In the genomic region with DNA sequence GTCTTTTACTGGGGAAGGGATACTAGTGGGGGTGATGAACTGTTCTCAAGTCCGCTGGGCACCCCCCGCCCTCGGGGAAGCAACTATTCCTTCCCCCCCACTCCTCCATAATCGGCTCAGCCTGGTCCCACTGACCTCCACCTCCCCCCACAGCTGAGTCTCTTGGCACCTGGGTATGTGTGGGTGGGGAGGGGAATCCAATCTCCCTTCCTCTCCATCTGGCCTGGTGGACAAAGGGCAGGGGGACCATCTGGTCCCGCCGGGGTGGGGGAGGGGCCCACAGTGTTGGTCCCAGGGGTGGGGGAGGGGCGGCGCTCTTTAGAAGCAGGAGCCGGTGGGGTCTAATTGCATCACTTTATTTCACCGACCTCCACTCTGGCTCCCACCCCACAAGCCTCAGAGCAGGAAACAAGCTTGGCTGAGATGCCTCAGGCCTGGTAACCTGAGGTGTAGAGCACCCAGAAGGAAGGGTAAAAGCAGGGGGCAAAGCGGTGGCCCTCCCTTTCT, we compare ENCODE assay signal across 8 cellular contexts. TPM values are rescaled to one million over a fixed set of nuclear protein-coding genes. Genes with fewer than 3 reads are reported as not detected.
DNase-seq lines count a peak whose midpoint lies in the region; ATAC-seq, FAIRE-seq and TF ChIP-seq lines count a peak whose summit lies in the region.

No MANE protein-coding gene starts in this region.

- no TSS peak for BruUV-seq in HCT116 (replicated peaks; lab: Mats Ljungman, UMichigan)

- H3K27ac ChIP-seq in A549 (peak overlapping the region; percentile 91 to 100), HCT116 (ENCODE audit: low read depth, low read length) (peak overlapping the region; percentile 82), stomach (peak overlapping the region; percentile 88 to 98 (median 92))

- H3K27me3 ChIP-seq in HCT116 (ENCODE audit: insufficient read depth, low read length) (no peaks in the 10 kb centered on the region), stomach (peaks cover 0 to 5% (median 0%) of the 10 kb centered on the region in 3 donors)

- no peaks in the 10 kb centered on the region for H3K9me3 ChIP-seq in A549
- H3K9me3 ChIP-seq in HCT116 (ENCODE audit: control insufficient read depth in 1 of 2, insufficient read depth in 1 of 2, low read depth in 1 of 2, low read length in 2 of 2), result no peaks in the 10 kb centered on the region
- H3K9me3 ChIP-seq in iPS-18c (ENCODE audit: control insufficient read depth, insufficient read depth, low read length), result no peaks in the 10 kb centered on the region
- no peaks in the 10 kb centered on the region for H3K9me3 ChIP-seq in stomach

- H3K9ac ChIP-seq in HCT116 (ENCODE audit: low read length), result peak overlapping the region; percentile 81

- TF ChIP-seq POLR2A in A549 (IDR thresholded peaks at IDR 0.05; ENCODE audit: low read length) (no peak), HCT116 (IDR thresholded peaks at IDR 0.05; ENCODE audit: borderline replicate concordance, extremely low read depth, insufficient read depth, insufficient read length) (no peak), stomach (IDR thresholded peaks at IDR 0.05) (no peak)

- H3K27me3 Mint-ChIP-seq in activated naive CD8-positive, alpha-beta T cell treated with anti-CD3 and anti-CD28 coated beads, Interleukin-2, amount 10 ng/mL, durations not matched to agents 7 days and 5 days, result peaks cover 4% of the 10 kb centered on the region

- H3K4me2 ChIP-seq in A549, result peak overlapping the region; percentile 84
- peak overlapping the region; percentile 99 for H3K4me2 ChIP-seq in HCT116 (ENCODE audit: low read length)

- H3K36me3 Mint-ChIP-seq in activated naive CD8-positive, alpha-beta T cell treated with anti-CD3 and anti-CD28 coated beads, Interleukin-2, amount 10 ng/mL, durations not matched to agents 7 days and 5 days, result no peaks in the 10 kb centered on the region

- H3K27ac Mint-ChIP-seq in activated naive CD8-positive, alpha-beta T cell treated with anti-CD3 and anti-CD28 coated beads, Interleukin-2, amount 10 ng/mL, durations not matched to agents 7 days and 5 days, result no peak overlapping the region

- POLR2A ChIA-PET in A549 (lab: Yijun Ruan, JAX), result interaction anchor here (0.6 kb wide), 1 partner anchor 15 kb away, joined by 3 read pairs; the partner anchor contains the start of gene ACY1
- POLR2A ChIA-PET in HCT116 (lab: Charles Lee), result interaction anchor here (1.0 to 1.6 kb wide), 4 partner anchors 14 to 28 kb away, joined by 3 to 5 read pairs (median 4); partner anchors contain the start of genes RPL29 and RRP9
- POLR2A ChIA-PET in activated naive CD8-positive, alpha-beta T cell treated with anti-CD3 and anti-CD28 coated beads, Interleukin-2, amount 10 ng/mL, durations not matched to agents 7 days and 5 days (lab: Charles Lee), result interaction anchor here (2.5 to 2.8 kb wide), 2 partner anchors 14 to 26 kb away, joined by 13 to 15 read pairs; partner anchors contain the start of genes ACY1, PARP3 and RRP9

- TF ChIP-seq EP300 in A549 (IDR thresholded peaks at IDR 0.05) (no peak), stomach (IDR thresholded peaks at IDR 0.05) (no peak)

- 0% methylated on average over 1 of the region's 11 CpGs for WGBS in A549 (ENCODE audit: missing lambda C conversion rate)
- 8 to 17% (median 14%) methylated on average over 7 to 11 of the region's 11 CpGs for WGBS in stomach, 5 donors

- H4K20me1 ChIP-seq in HCT116 (ENCODE audit: insufficient read depth), result 0 out of 2 replicates have a peak, but pooled peaks cover 4% of the 10 kb centered on the region

- TF ChIP-seq CTCF in A549 (IDR thresholded peaks at IDR 0.05) (no peak), HCT116 (IDR thresholded peaks at IDR 0.05 in 2 of 3, conservative IDR thresholded peaks at IDR 0.05 in 1 of 3; ENCODE audit: borderline replicate concordance in 1 of 3, insufficient read depth in 1 of 3, low read depth in 2 of 3, low read length in 2 of 3) (no peak), stomach (IDR thresholded peaks at IDR 0.05) (no peak)

- no peaks in the 10 kb centered on the region for H3K9me2 ChIP-seq in HCT116 (ENCODE audit: insufficient read depth)

- TF ChIP-seq RAD21 in A549 (conservative IDR thresholded peaks at IDR 0.05 in 1 of 2, IDR thresholded peaks at IDR 0.05 in 1 of 2) (no peak), HCT116 (IDR thresholded peaks at IDR 0.05; ENCODE audit: low read depth) (no peak)

- H3K4me3 ChIP-seq in A549, result peak overlapping the region; percentile 79
- H3K4me3 ChIP-seq in HCT116 (replicated peaks in 1 of 2; ENCODE audit: low read depth in 1 of 2, low read length in 2 of 2), result peak overlapping the region; percentile 67 to 71
- H3K4me3 ChIP-seq in iPS-18c (ENCODE audit: insufficient read depth, low read depth, low read length), result peak overlapping the region; percentile 76
- peak overlapping the region; percentile 73 to 92 (median 76) for H3K4me3 ChIP-seq in stomach

- CTCF ChIA-PET in A549 (lab: Yijun Ruan, JAX) (interaction anchor here (5.0 to 7.1 kb wide), 2 partner anchors 15 to 26 kb away, joined by 37 to 53 read pairs; partner anchors contain the start of genes ACY1, PARP3 and RRP9), HCT116 (lab: Charles Lee) (interaction anchor here (1.4 to 1.7 kb wide), 2 partner anchors 14 kb away, joined by 5 to 6 read pairs; partner anchors contain the start of gene ACY1)

- peak in 1 of 2 experiments; percentile 31; a peak in 3 of 6 replicates for ATAC-seq in A549
- ATAC-seq in HCT116, result peak; percentile 14
- no peak for ATAC-seq in activated naive CD8-positive, alpha-beta T cell treated with anti-CD3 and anti-CD28 coated beads, Interleukin-2, amount 10 ng/mL, durations not matched to agents 7 days and 5 days (ENCODE audit: low read depth)
- ATAC-seq in GM19467 (IDR thresholded peaks at IDR 0.05; ENCODE audit: unreplicated experiment), result no peak

- no peak for FAIRE-seq in A549 (lab: Jason Lieb, UNC)

- H3K9me3 Mint-ChIP-seq in activated naive CD8-positive, alpha-beta T cell treated with anti-CD3 and anti-CD28 coated beads, Interleukin-2, amount 10 ng/mL, durations not matched to agents 7 days and 5 days, result no peaks in the 10 kb centered on the region

- peaks cover 9% of the 10 kb centered on the region for H3K4me1 Mint-ChIP-seq in activated naive CD8-positive, alpha-beta T cell treated with anti-CD3 and anti-CD28 coated beads, Interleukin-2, amount 10 ng/mL, durations not matched to agents 7 days and 5 days

- DNase-seq in A549 (ENCODE audit: low read depth in 1 of 2, low spot score in 1 of 2) (no peak), HCT116 (ENCODE audit: low read depth, low spot score) (no peak), stomach (no peak), middle frontal gyrus (ENCODE audit: extremely low spot score, low spot score) (no peak)
- DNase-seq in activated naive CD8-positive, alpha-beta T cell treated with anti-CD3 and anti-CD28 coated beads, Interleukin-2, amount 10 ng/mL, durations not matched to agents 7 days and 5 days, result no peak
- no peak for DNase-seq in activated effector memory CD4-positive, alpha-beta T cell treated with anti-CD3 and anti-CD28 coated beads, Interleukin-2, amount 50 U/mL, for 16 hours

- peak overlapping the region; percentile 86 for H3K4me3 Mint-ChIP-seq in activated naive CD8-positive, alpha-beta T cell treated with anti-CD3 and anti-CD28 coated beads, Interleukin-2, amount 10 ng/mL, durations not matched to agents 7 days and 5 days

- RAD21 ChIA-PET in HCT116 (lab: Charles Lee; ENCODE audit: low non-redundant PET in 1 of 2, low total read pairs in 2 of 2, uncharacterized antibody in 2 of 2, unreplicated experiment in 2 of 2), result interaction anchor here in 1 of 2 experiments (0.7 kb wide), 1 partner anchor 26 kb away, joined by 6 read pairs; no protein-coding TSS in a partner anchor

- intact Hi-C loops in HCT116 (cut with micrococcal nuclease) (no loop called here), stomach (cut with DNase I; ENCODE audit: low total_unique reads) (no loop called here)

- no peak overlapping the region for H2AFZ ChIP-seq in HCT116 (ENCODE audit: low read depth, low read length, poor library complexity, severe bottlenecking)

- peaks cover 5 to 18% of the 10 kb centered on the region in 2 experiments; a peak in 2 of 4 replicates for H3K36me3 ChIP-seq in HCT116 (ENCODE audit: control insufficient read depth in 1 of 2, insufficient read depth in 2 of 2, low read length in 2 of 2)
- H3K36me3 ChIP-seq in stomach, result peaks cover 0 to 7% (median 2%) of the 10 kb centered on the region in 4 donors

- H3K4me1 ChIP-seq in A549 (peaks cover 14% of the 10 kb centered on the region), HCT116 (ENCODE audit: control insufficient read depth in 1 of 2, insufficient read depth in 2 of 2, low read length in 2 of 2) (peaks cover 25 to 59% of the 10 kb centered on the region in 2 experiments), stomach (peaks cover 25 to 90% (median 71%) of the 10 kb centered on the region in 4 donors)

- peaks cover 38% of the 10 kb centered on the region for H3K79me2 ChIP-seq in HCT116 (ENCODE audit: insufficient read depth, low read length)

RNA-seq across cellular contexts. Expression of gene PCBP4, which starts 1.0 kb away (rescaled TPM):
- 8.6 and 9.3 TPM in 2 replicates for polyA plus RNA-seq in A549 (2011; rRNA removed)
- 18.9 and 23.2 TPM in 2 replicates for polyA plus RNA-seq in A549 (2012; cell fraction: cytosol; rRNA removed)
- polyA plus RNA-seq in A549 (2012; cell fraction: nucleus; rRNA removed), result 41.2 and 47.3 TPM in 2 replicates
- polyA plus RNA-seq in A549 (2017; fragmentation: RNase III; extraction: RNeasy Plus Mini Kit Qiagen cat#74134 plus additional on column Dnase treatment), result 10.9 to 11.5 TPM (median 11.0 TPM) in 3 replicates
- 12.2 and 17.2 TPM in 2 replicates for polyA minus RNA-seq in A549 (2011; rRNA and poly(A)+ RNA removed)
- 48.8 TPM for total RNA-seq in HCT116 (2021; ENCODE audit: unreplicated experiment)
- polyA plus RNA-seq in HCT116 (2012), result 42.2 and 47.3 TPM in 2 replicates
- total RNA-seq in activated naive CD8-positive, alpha-beta T cell treated with anti-CD3 and anti-CD28 coated beads, Interleukin-2, amount 10 ng/mL, durations not matched to agents 7 days and 5 days, result 10 to 100 TPM; 17.8 to 18.2 TPM
- 100 to 1,000 TPM in 1 of 5 donors, 10 to 100 TPM in 4; 12.5 to 122 (median 25.1) TPM for total RNA-seq in stomach
- 10 to 100 TPM; 26.5 to 54.9 (median 33.5) TPM for polyA plus RNA-seq in stomach

RNA-seq across cellular contexts. Expression of gene ABHD14B, which starts 5.6 kb away (rescaled TPM):
- 37.9 and 39.7 TPM in 2 replicates for polyA plus RNA-seq in A549 (2011; rRNA removed)
- polyA plus RNA-seq in A549 (2012; cell fraction: cytosol; rRNA removed), result 28.5 and 45.0 TPM in 2 replicates
- polyA plus RNA-seq in A549 (2012; cell fraction: nucleus; rRNA removed), result 26.0 and 34.7 TPM in 2 replicates
- polyA plus RNA-seq in A549 (2017; fragmentation: RNase III; extraction: RNeasy Plus Mini Kit Qiagen cat#74134 plus additional on column Dnase treatment), result 23.2 to 27.2 TPM (median 23.5 TPM) in 3 replicates
- 33.5 and 39.5 TPM in 2 replicates for polyA minus RNA-seq in A549 (2011; rRNA and poly(A)+ RNA removed)
- 80.9 TPM for total RNA-seq in HCT116 (2021; ENCODE audit: unreplicated experiment)
- 115 and 123 TPM in 2 replicates for polyA plus RNA-seq in HCT116 (2012)
- 10 to 100 TPM; 49.6 to 54.3 TPM for total RNA-seq in activated naive CD8-positive, alpha-beta T cell treated with anti-CD3 and anti-CD28 coated beads, Interleukin-2, amount 10 ng/mL, durations not matched to agents 7 days and 5 days
- total RNA-seq in stomach, result 10 to 100 TPM in 4 of 5 donors, 1 to 10 TPM in 1; 2.9 to 67.4 (median 28.4) TPM
- 10 to 100 TPM; 48.1 to 82.9 (median 57.3) TPM for polyA plus RNA-seq in stomach

RNA-seq across cellular contexts. Expression of gene ABHD14A, which starts 6.6 kb away (rescaled TPM):
- polyA plus RNA-seq in A549 (2011; rRNA removed) (6.3 and 7.5 TPM in 2 replicates), A549 (2017; fragmentation: RNase III; extraction: RNeasy Plus Mini Kit Qiagen cat#74134 plus additional on column Dnase treatment) (9.1 to 9.5 TPM (median 9.5 TPM) in 3 replicates), stomach (10 to 100 TPM; 12.2 to 20.8 (median 16.3) TPM)
- polyA plus RNA-seq in A549 (2012; cell fraction: cytosol; rRNA removed), result 26.3 and 32.3 TPM in 2 replicates
- 16.0 and 22.2 TPM in 2 replicates for polyA plus RNA-seq in A549 (2012; cell fraction: nucleus; rRNA removed)
- polyA minus RNA-seq in A549 (2011; rRNA and poly(A)+ RNA removed), result 6.1 and 7.1 TPM in 2 replicates
- total RNA-seq in HCT116 (2021; ENCODE audit: unreplicated experiment) (11.6 TPM), stomach (10 to 100 TPM in 2 of 5 donors, 1 to 10 TPM in 1, not detected in 2; 7.0 to 17.0 (median 14.5) TPM)
- 19.8 and 22.1 TPM in 2 replicates for polyA plus RNA-seq in HCT116 (2012)
- total RNA-seq in activated naive CD8-positive, alpha-beta T cell treated with anti-CD3 and anti-CD28 coated beads, Interleukin-2, amount 10 ng/mL, durations not matched to agents 7 days and 5 days, result 10 to 100 TPM; 11.3 to 15.9 TPM

RNA-seq across cellular contexts. Expression of gene GPR62, which starts 13.0 kb away (rescaled TPM):
- polyA plus RNA-seq in A549 (2011; rRNA removed) (not detected in 2 replicates), A549 (2017; fragmentation: RNase III; extraction: RNeasy Plus Mini Kit Qiagen cat#74134 plus additional on column Dnase treatment) (0.05 TPM in 1 of 3 replicates, not detected in the others), stomach (under 1 TPM in 1 of 3 donors, not detected in 2; 0.25 TPM)
- 0.01 TPM in 1 of 2 replicates, not detected in the other for polyA plus RNA-seq in A549 (2012; cell fraction: cytosol; rRNA removed)
- 0.06 TPM in 1 of 2 replicates, not detected in the other for polyA plus RNA-seq in A549 (2012; cell fraction: nucleus; rRNA removed)
- not detected in 2 replicates for polyA minus RNA-seq in A549 (2011; rRNA and poly(A)+ RNA removed)
- total RNA-seq in HCT116 (2021; ENCODE audit: unreplicated experiment) (not detected), stomach (not detected)
- polyA plus RNA-seq in HCT116 (2012), result 0.09 TPM in 1 of 2 replicates, not detected in the other
- not detected for total RNA-seq in activated naive CD8-positive, alpha-beta T cell treated with anti-CD3 and anti-CD28 coated beads, Interleukin-2, amount 10 ng/mL, durations not matched to agents 7 days and 5 days

RNA-seq across cellular contexts. Expression of gene ACY1, which starts 15.1 kb away (rescaled TPM):
- polyA plus RNA-seq in A549 (2011; rRNA removed), result 21.1 and 25.1 TPM in 2 replicates
- polyA plus RNA-seq in A549 (2012; cell fraction: cytosol; rRNA removed), result 41.4 and 48.5 TPM in 2 replicates
- 73.1 and 85.8 TPM in 2 replicates for polyA plus RNA-seq in A549 (2012; cell fraction: nucleus; rRNA removed)
- 19.9 to 21.4 TPM (median 20.7 TPM) in 3 replicates for polyA plus RNA-seq in A549 (2017; fragmentation: RNase III; extraction: RNeasy Plus Mini Kit Qiagen cat#74134 plus additional on column Dnase treatment)
- 44.2 and 48.5 TPM in 2 replicates for polyA minus RNA-seq in A549 (2011; rRNA and poly(A)+ RNA removed)
- total RNA-seq in HCT116 (2021; ENCODE audit: unreplicated experiment), result 73.2 TPM
- polyA plus RNA-seq in HCT116 (2012), result 95.9 and 108 TPM in 2 replicates
- 10 to 100 TPM; 15.8 to 17.1 TPM for total RNA-seq in activated naive CD8-positive, alpha-beta T cell treated with anti-CD3 and anti-CD28 coated beads, Interleukin-2, amount 10 ng/mL, durations not matched to agents 7 days and 5 days
- total RNA-seq in stomach, result 10 to 100 TPM in 3 of 5 donors, 1 to 10 TPM in 1, not detected in 1; 8.0 to 42.6 (median 31.5) TPM
- polyA plus RNA-seq in stomach, result 10 to 100 TPM; 32.9 to 60.6 (median 41.9) TPM
